ENCODE assay signal across 15 cellular contexts in genomic region chr4:19358015-19358414, GRCh38.
DNase-seq lines count a peak whose midpoint lies in the region; ATAC-seq and TF ChIP-seq lines count a peak whose summit lies in the region.
"Had no signal": no experiment of that assay in that cellular context is flagged by ENCODE, and none has a peak within 500 bp of the region (broad histone marks: within the 10 kb centered on the region; RNA-seq: fewer than 3 reads in every experiment).

No MANE protein-coding gene starts in this region.

- dilution Hi-C loops in IMR-90 (cut with HindIII; ENCODE audit: low sequenced_read_pairs, unreplicated experiment), result no loop called here

- H2BK5ac ChIP-seq in IMR-90 (ENCODE audit: low read depth, low read length, poor library complexity, severe bottlenecking) (no peak overlapping the region), neuronal stem cell (ENCODE audit: low read length) (no peak overlapping the region)

- no peak overlapping the region for H4K5ac ChIP-seq in IMR-90 (ENCODE audit: low read depth, low read length)

- H3K9me3 ChIP-seq in IMR-90 (ENCODE audit: control insufficient read depth, insufficient read depth, low read length) (no peaks in the 10 kb centered on the region), OCI-LY7 (ENCODE audit: low read length) (no peaks in the 10 kb centered on the region), neuronal stem cell (replicated peaks in 1 of 2; ENCODE audit: control insufficient read depth in 2 of 2, insufficient read depth in 1 of 2, low read depth in 1 of 2, low read length in 2 of 2) (peaks cover 0 to 4% of the 10 kb centered on the region in 2 donors), osteoblast (ENCODE audit: low read depth, low read length) (no peaks in the 10 kb centered on the region)
- H3K9me3 ChIP-seq: A549, Caco-2, SJCRH30 had no signal

- H3K4me1 ChIP-seq in IMR-90 (ENCODE audit: control insufficient read depth, insufficient read depth, low read length) (no peaks in the 10 kb centered on the region), OCI-LY7 (ENCODE audit: insufficient read depth, low read length, poor library complexity, severe bottlenecking) (no peaks in the 10 kb centered on the region), neuronal stem cell (ENCODE audit: control insufficient read depth in 2 of 2, insufficient read depth in 1 of 2, low read depth in 1 of 2, low read length in 2 of 2) (no peaks in the 10 kb centered on the region), osteoblast (ENCODE audit: insufficient read depth, low read length) (no peaks in the 10 kb centered on the region)
- H3K4me1 ChIP-seq: A549, Caco-2, SJCRH30 had no signal

- no peak for TF ChIP-seq RAD21 in IMR-90 (IDR thresholded peaks at IDR 0.05; ENCODE audit: low read length)

- H3K23ac ChIP-seq in IMR-90 (ENCODE audit: low read depth, low read length) (no peak overlapping the region), neuronal stem cell (ENCODE audit: low read depth, low read length, poor library complexity) (no peak overlapping the region)

- H3K9ac ChIP-seq in IMR-90 (ENCODE audit: low read depth, low read length) (no peak overlapping the region), neuronal stem cell (ENCODE audit: low read depth, low read length, poor library complexity) (no peak overlapping the region)

- BruUV-seq in IMR-90 (replicated peaks; lab: Mats Ljungman, UMichigan), result no TSS peak
- BruUV-seq in OCI-LY7 (replicated peaks; lab: Mats Ljungman, UMichigan), result no TSS peak

- no peak overlapping the region for H3K4me2 ChIP-seq in IMR-90 (ENCODE audit: low read depth, low read length)
- H3K4me2 ChIP-seq in OCI-LY7 (ENCODE audit: low read length), result no peak overlapping the region
- H3K4me2 ChIP-seq in neuronal stem cell (ENCODE audit: insufficient read depth, low read length, poor library complexity, severe bottlenecking), result no peak overlapping the region
- H3K4me2 ChIP-seq in osteoblast (ENCODE audit: insufficient read depth, low read length), result no peak overlapping the region
- H3K4me2 ChIP-seq: A549 had no signal

- H2AFZ ChIP-seq in IMR-90 (replicated peaks; ENCODE audit: low read length, poor library complexity) (no peak overlapping the region), OCI-LY7 (ENCODE audit: low read length) (no peak overlapping the region), neuronal stem cell (ENCODE audit: low read length) (no peak overlapping the region), osteoblast (ENCODE audit: low read length) (no peak overlapping the region)

- H4K20me1 ChIP-seq in IMR-90 (ENCODE audit: insufficient read depth, low read length) (no peaks in the 10 kb centered on the region), OCI-LY7 (ENCODE audit: insufficient read depth, low read length) (no peaks in the 10 kb centered on the region), osteoblast (ENCODE audit: insufficient read depth, low read length) (no peaks in the 10 kb centered on the region)

- no peaks in the 10 kb centered on the region for H3K9me2 ChIP-seq in OCI-LY7 (ENCODE audit: insufficient read depth, low read length)

- no peak overlapping the region for H4K91ac ChIP-seq in IMR-90 (ENCODE audit: insufficient read depth, low read depth, low read length)
- no peak overlapping the region for H4K91ac ChIP-seq in neuronal stem cell (ENCODE audit: low read depth, low read length, poor library complexity)

- H3K56ac ChIP-seq in IMR-90 (ENCODE audit: extremely low read depth, insufficient read depth, low read length), result no peak overlapping the region

- no peak overlapping the region for H4K8ac ChIP-seq in IMR-90 (ENCODE audit: low read depth in 2 of 2, low read length in 2 of 2)
- no peak overlapping the region for H4K8ac ChIP-seq in neuronal stem cell (ENCODE audit: low read depth, low read length)

- H3K27ac ChIP-seq in IMR-90 (ENCODE audit: insufficient read depth, low read length) (no peak overlapping the region), OCI-LY7 (ENCODE audit: low read depth, low read length, poor library complexity, severe bottlenecking) (no peak overlapping the region), neuronal stem cell (replicated peaks; ENCODE audit: low read length) (no peak overlapping the region), osteoblast (ENCODE audit: low read depth, low read length) (no peak overlapping the region)
- H3K27ac ChIP-seq: A549, SJCRH30 had no signal

- H2BK15ac ChIP-seq in IMR-90 (ENCODE audit: low read depth, low read length), result no peak overlapping the region
- H2BK15ac ChIP-seq in neuronal stem cell (ENCODE audit: low read length), result no peak overlapping the region

- no peak overlapping the region for H3K18ac ChIP-seq in IMR-90 (ENCODE audit: low read depth, low read length)
- H3K18ac ChIP-seq in neuronal stem cell (ENCODE audit: low read length), result no peak overlapping the region

- no peak overlapping the region for H3K4ac ChIP-seq in IMR-90 (ENCODE audit: low read depth, low read length)
- H3K4ac ChIP-seq in neuronal stem cell (ENCODE audit: low read length), result no peak overlapping the region

- H2BK20ac ChIP-seq in IMR-90 (ENCODE audit: low read depth, low read length), result no peak overlapping the region

- H2BK120ac ChIP-seq in IMR-90 (ENCODE audit: low read depth, low read length) (no peak overlapping the region), neuronal stem cell (ENCODE audit: low read depth, low read length) (no peak overlapping the region)

- TF ChIP-seq POLR2A in IMR-90 (IDR thresholded peaks at IDR 0.05; ENCODE audit: low read depth, low read length), result no peak

- in situ Hi-C loops in IMR-90 (cut with MboI; ENCODE audit: low sequenced_read_pairs), result no loop called here

- H2BK12ac ChIP-seq in neuronal stem cell (ENCODE audit: low read length), result no peak overlapping the region

- H3K79me2 ChIP-seq in OCI-LY7 (ENCODE audit: insufficient read depth, low read depth, low read length), result no peaks in the 10 kb centered on the region
- no peaks in the 10 kb centered on the region for H3K79me2 ChIP-seq in osteoblast (ENCODE audit: insufficient read depth, low read length)

- H3K79me1 ChIP-seq in IMR-90 (ENCODE audit: low read depth in 1 of 2, low read length in 2 of 2) (no peaks in the 10 kb centered on the region), neuronal stem cell (ENCODE audit: low read depth, low read length) (no peaks in the 10 kb centered on the region)

- ATAC-seq in IMR-90 (ENCODE audit: low read depth) (no peak), GM21786 (IDR thresholded peaks at IDR 0.05; ENCODE audit: unreplicated experiment) (no peak)
- ATAC-seq: A549 had no signal

- H2AK9ac ChIP-seq in IMR-90 (replicated peaks; ENCODE audit: low read depth, low read length, poor library complexity), result no peak overlapping the region

- H2AK5ac ChIP-seq in IMR-90 (ENCODE audit: low read depth, low read length) (no peak overlapping the region), neuronal stem cell (ENCODE audit: low read depth, low read length) (no peak overlapping the region)

- TF ChIP-seq CTCF in IMR-90 (conservative IDR thresholded peaks at IDR 0.05; ENCODE audit: low read depth, low read length) (no peak), choroid plexus epithelial cell (conservative IDR thresholded peaks at IDR 0.05; ENCODE audit: low read depth, low read length) (no peak), fibroblast of villous mesenchyme (IDR thresholded peaks at IDR 0.05; ENCODE audit: insufficient read depth, low read depth, low read length) (no peak), OCI-LY7 (conservative IDR thresholded peaks at IDR 0.05; ENCODE audit: low read length) (no peak), osteoblast (IDR thresholded peaks at IDR 0.05; ENCODE audit: extremely low read depth, low read depth, low read length) (no peak)

- CTCF ChIA-PET in IMR-90 (lab: Yijun Ruan, JAX), result interaction anchor here (0.6 kb wide), 1 partner anchor 222 kb away, joined by 3 read pairs; no protein-coding TSS in a partner anchor
- CTCF ChIA-PET in OCI-LY7 (lab: Charles Lee; ENCODE audit: unreplicated experiment), result no interaction called here

- intact Hi-C loops in IMR-90 (cut with micrococcal nuclease), result no loop called here
- intact Hi-C loops in OCI-LY7 (cut with micrococcal nuclease; ENCODE audit: unreplicated experiment), result no loop called here

- H3K27me3 ChIP-seq in IMR-90 (ENCODE audit: control insufficient read depth, insufficient read depth, low read length) (no peaks in the 10 kb centered on the region), neuronal stem cell (ENCODE audit: control insufficient read depth in 3 of 3, insufficient read depth in 3 of 3, low read depth in 1 of 3, low read length in 3 of 3) (no peaks in the 10 kb centered on the region), osteoblast (ENCODE audit: insufficient read depth, low read length) (no peaks in the 10 kb centered on the region)
- H3K27me3 ChIP-seq: SJCRH30 had no signal

- H3K9me1 ChIP-seq in IMR-90 (ENCODE audit: insufficient read depth, low read length), result no peaks in the 10 kb centered on the region

- no peaks in the 10 kb centered on the region for H3K36me3 ChIP-seq in IMR-90 (ENCODE audit: control insufficient read depth, insufficient read depth, low read length)
- H3K36me3 ChIP-seq in OCI-LY7 (ENCODE audit: insufficient read depth, low read length), result no peaks in the 10 kb centered on the region
- no peaks in the 10 kb centered on the region for H3K36me3 ChIP-seq in neuronal stem cell (replicated peaks in 1 of 2; ENCODE audit: control insufficient read depth in 2 of 2, insufficient read depth in 2 of 2, low read length in 2 of 2)
- H3K36me3 ChIP-seq in osteoblast (ENCODE audit: insufficient read depth, low read length), result no peaks in the 10 kb centered on the region
- H3K36me3 ChIP-seq: SJCRH30 had no signal

- no peak overlapping the region for H3K14ac ChIP-seq in IMR-90 (replicated peaks; ENCODE audit: low read depth, low read length)
- no peak overlapping the region for H3K14ac ChIP-seq in neuronal stem cell (ENCODE audit: low read length)

- DNase-seq in EL (peak; percentile 34), IMR-90 (peak; percentile 67), choroid plexus epithelial cell (ENCODE audit: low read depth) (peak; percentile 7), fibroblast of villous mesenchyme (ENCODE audit: low read depth) (peak; percentile 2), OCI-LY7 (ENCODE audit: low spot score) (no peak), neuronal stem cell (ENCODE audit: low spot score) (no peak), osteoblast (ENCODE audit: insufficient read length, low spot score, missing footprints) (no peak)
- DNase-seq: Caco-2, MM.1S, NCI-H1105, NCI-H1694 treated with DMSO at 0.1 percent for 48 hours, NCI-H82, SJCRH30 had no signal

- WGBS in IMR-90 (ENCODE audit: extremely low coverage in 2 of 2, insufficient read length in 1 of 2), 2 experiments, result no CpG with 5 or more reads among the region's 2 CpGs
- WGBS in neuronal stem cell (ENCODE audit: extremely low coverage in 2 of 2, insufficient read length in 2 of 2, insufficient replicate concordance in 1 of 2), 2 donors, result no CpG with 5 or more reads among the region's 2 CpGs

- H3K4me3 ChIP-seq in IMR-90 (ENCODE audit: insufficient read depth, low read depth, low read length), result no peak overlapping the region
- H3K4me3 ChIP-seq in choroid plexus epithelial cell (ENCODE audit: low read depth, low read length), result no peak overlapping the region
- no peak overlapping the region for H3K4me3 ChIP-seq in fibroblast of villous mesenchyme (ENCODE audit: low read depth, low read length)
- H3K4me3 ChIP-seq in OCI-LY7 (ENCODE audit: low read depth, low read length, poor library complexity, severe bottlenecking), result no peak overlapping the region
- H3K4me3 ChIP-seq in neuronal stem cell (ENCODE audit: low read length in 2 of 2), result no peak overlapping the region
- no peak overlapping the region for H3K4me3 ChIP-seq in osteoblast (ENCODE audit: insufficient read depth, low read length)
- H3K4me3 ChIP-seq: A549, SJCRH30 had no signal

- POLR2A ChIA-PET in IMR-90 (lab: Charles Lee; ENCODE audit: unreplicated experiment), result no interaction called here
- POLR2A ChIA-PET in OCI-LY7 (lab: Charles Lee), result no interaction called here

Comparison
In these comparisons a context has a peak if more than half of its experiments do, and no peak if none do; other contexts are left out.
1. DNase-seq: peak in EL (single experiment), IMR-90 (single experiment), choroid plexus epithelial cell (single experiment) and fibroblast of villous mesenchyme (single experiment); none in OCI-LY7 (single experiment), neuronal stem cell (single experiment) and osteoblast (single experiment).